In the genomic region with DNA sequence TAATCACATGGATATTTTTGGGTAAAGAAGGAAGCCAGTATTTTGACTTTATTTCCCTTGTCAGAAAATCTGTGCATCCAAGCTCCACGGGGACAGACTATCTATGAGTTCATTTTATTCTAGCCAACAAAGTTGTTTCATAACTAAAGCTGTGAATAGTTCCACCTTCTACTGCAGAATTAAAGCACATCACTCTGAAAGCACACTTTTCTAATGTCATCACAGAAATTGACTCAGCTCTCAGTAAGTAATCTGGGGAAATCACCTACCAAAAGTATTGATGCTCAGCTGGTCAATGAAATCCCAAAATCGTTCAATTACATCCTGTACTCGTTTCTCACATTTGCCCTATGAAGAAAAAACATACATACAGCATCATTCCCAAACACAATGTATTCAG, we compare ENCODE assay signal across 11 cellular contexts.
"Had no signal": no experiment of that assay in that cellular context is flagged by ENCODE, and none has a peak within 500 bp of the region (broad histone marks: within the 10 kb centered on the region; RNA-seq: fewer than 3 reads in every experiment).

No MANE protein-coding gene starts in this region.

- H3K27ac Mint-ChIP-seq: T-helper 2 cell treated with Interferon-gamma antibody and Interleukin-4, amounts not matched to agents 5 μg/mL and 100 μg/mL, for 36 hours had no signal

- H3K4me3 ChIP-seq: ascending aorta, dorsolateral prefrontal cortex, suprapubic skin had no signal

- ATAC-seq: esophagus mucosa had no signal

- H3K4me1 ChIP-seq: parathyroid adenoma, suprapubic skin had no signal

- H3K9me3 ChIP-seq: ascending aorta, suprapubic skin had no signal

- H3K27ac ChIP-seq: parathyroid adenoma, suprapubic skin had no signal

- H3K9me3 Mint-ChIP-seq: activated naive CD8-positive, alpha-beta T cell treated with anti-CD3 and anti-CD28 coated beads, Interleukin-2, amount 10 ng/mL, durations not matched to agents 7 days and 5 days; T-helper 2 cell treated with Interferon-gamma antibody and Interleukin-4, amounts not matched to agents 5 μg/mL and 100 μg/mL, for 36 hours; type B pancreatic cell had no signal

- H3K27me3 ChIP-seq: ascending aorta, dorsolateral prefrontal cortex, suprapubic skin had no signal

- DNase-seq: activated CD4-positive, alpha-beta T cell treated with anti-CD3 and anti-CD28 coated beads for 1 hour; activated naive CD8-positive, alpha-beta T cell treated with anti-CD3 and anti-CD28 coated beads, Interleukin-2, amount 10 ng/mL, durations not matched to agents 7 days and 5 days; dorsolateral prefrontal cortex; glutamatergic neuron; stimulated activated CD4-positive, alpha-beta T cell treated with anti-CD3 and anti-CD28 coated beads, Interleukin-4, amount 100 ng/mL, for 4 hours had no signal

- H3K4me3 Mint-ChIP-seq: activated naive CD8-positive, alpha-beta T cell treated with anti-CD3 and anti-CD28 coated beads, Interleukin-2, amount 10 ng/mL, durations not matched to agents 7 days and 5 days; T-helper 2 cell treated with Interferon-gamma antibody and Interleukin-4, amounts not matched to agents 5 μg/mL and 100 μg/mL, for 36 hours; type B pancreatic cell had no signal

- H3K27me3 Mint-ChIP-seq: activated naive CD8-positive, alpha-beta T cell treated with anti-CD3 and anti-CD28 coated beads, Interleukin-2, amount 10 ng/mL, durations not matched to agents 7 days and 5 days; type B pancreatic cell had no signal
